ENCODE assay signal across 8 cellular contexts in the genomic region with DNA sequence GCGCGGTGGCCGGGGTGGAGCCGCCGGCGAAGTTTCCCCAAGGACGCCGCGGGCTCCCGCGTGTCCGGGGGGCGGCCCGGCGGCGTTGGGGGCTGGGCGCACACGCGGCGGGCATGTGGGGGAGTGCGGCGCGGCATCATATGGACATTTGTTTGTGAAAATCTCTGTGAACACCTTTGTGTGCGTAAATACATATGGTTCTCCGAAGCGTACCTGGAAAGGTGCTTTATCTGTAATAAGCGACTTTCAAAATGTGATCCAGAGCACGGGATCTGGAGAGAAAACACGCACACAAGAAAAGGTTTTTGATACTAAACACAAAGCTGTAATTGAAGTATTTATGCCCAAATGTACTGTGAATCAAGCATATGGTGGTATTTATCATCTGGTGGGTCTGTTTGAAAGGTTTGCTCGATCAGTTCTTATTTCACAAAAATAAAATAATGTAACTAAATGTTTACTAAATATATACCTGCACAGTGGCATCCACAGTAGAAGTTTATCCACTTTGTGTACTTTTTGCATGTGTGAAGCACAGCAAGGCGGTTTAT. TPM values are rescaled to one million over a fixed set of nuclear protein-coding genes. Genes with fewer than 3 reads are reported as not detected.
A peak's percentile ranks its signal among the peaks of the same experiment; 100 is the strongest.
DNase-seq lines count a peak whose midpoint lies in the region; ATAC-seq and TF ChIP-seq lines count a peak whose summit lies in the region.

No MANE protein-coding gene starts in this region.

- no peaks in the 10 kb centered on the region for H3K36me3 ChIP-seq in colonic mucosa

- H3K4me3 ChIP-seq in GM08714 (ENCODE audit: low read length) (peak overlapping the region; percentile 67), colonic mucosa (peak overlapping the region; percentile 36)

- intact Hi-C loops in colonic mucosa (cut with DNase I) = loop anchor here (2.0 to 10.0 kb wide), 4 partner anchors 94 to 1127 kb away; no protein-coding TSS in a partner anchor
- intact Hi-C loops in natural killer cell (cut with micrococcal nuclease) = loop anchor here (1.0 to 10.0 kb wide), 8 partner anchors 53 to 587 kb away; no protein-coding TSS in a partner anchor

- TF ChIP-seq CTCF in colonic mucosa (IDR thresholded peaks at IDR 0.05) = no peak
- no peak for TF ChIP-seq CTCF in natural killer cell (IDR thresholded peaks at IDR 0.05)

- H3K9ac ChIP-seq in colonic mucosa (ENCODE audit: low read depth in 2 of 2, low read length in 2 of 2) = peak overlapping the region; percentile 77 to 89

- H3K36me3 Mint-ChIP-seq in natural killer cell = no peaks in the 10 kb centered on the region

- DNase-seq in NCI-H1694 (lab: John Stamatoyannopoulos, UW) = peak; percentile 54
- DNase-seq in colonic mucosa = no peak
- DNase-seq in natural killer cell = no peak
- no peak for DNase-seq in SKM-1 treated with dmso at 0.1 percent for 144 hours (lab: John Stamatoyannopoulos, UW; ENCODE audit: unreplicated experiment)
- DNase-seq in DMS53 treated with DMSO at 0.1 percent for 48 hours (lab: John Stamatoyannopoulos, UW; ENCODE audit: unreplicated experiment) = no peak
- no peak for DNase-seq in putamen (ENCODE audit: low spot score)

- no peaks in the 10 kb centered on the region for H3K9me3 Mint-ChIP-seq in natural killer cell

- ATAC-seq in natural killer cell (no peak), GM18511 (IDR thresholded peaks at IDR 0.05; ENCODE audit: unreplicated experiment) (no peak)

- H3K27me3 ChIP-seq in colonic mucosa = no peaks in the 10 kb centered on the region

- H3K27ac Mint-ChIP-seq in natural killer cell = peak overlapping the region; percentile 93 to 97

- H3K4me1 ChIP-seq in colonic mucosa = peaks cover 15% of the 10 kb centered on the region

- peaks cover 56 to 67% of the 10 kb centered on the region in 2 donors for H3K4me1 Mint-ChIP-seq in natural killer cell

- peak overlapping the region; percentile 79 for H3K4me3 Mint-ChIP-seq in natural killer cell

- no peaks in the 10 kb centered on the region for H3K27me3 Mint-ChIP-seq in natural killer cell (ENCODE audit: low read depth in 2 of 2)

- no peaks in the 10 kb centered on the region for H3K9me3 ChIP-seq in colonic mucosa

- H3K27ac ChIP-seq in colonic mucosa = peak overlapping the region; percentile 97

RNA-seq across cellular contexts. Expression of a gene that starts 0.7 kb away (rescaled TPM):
- total RNA-seq in colonic mucosa (100 to 1,000 TPM; 202 to 226 TPM), natural killer cell (100 to 1,000 TPM in 1 of 3 donors, 10 to 100 TPM in 2; 74.6 to 118 (median 81.7) TPM)
